In the genomic region with DNA sequence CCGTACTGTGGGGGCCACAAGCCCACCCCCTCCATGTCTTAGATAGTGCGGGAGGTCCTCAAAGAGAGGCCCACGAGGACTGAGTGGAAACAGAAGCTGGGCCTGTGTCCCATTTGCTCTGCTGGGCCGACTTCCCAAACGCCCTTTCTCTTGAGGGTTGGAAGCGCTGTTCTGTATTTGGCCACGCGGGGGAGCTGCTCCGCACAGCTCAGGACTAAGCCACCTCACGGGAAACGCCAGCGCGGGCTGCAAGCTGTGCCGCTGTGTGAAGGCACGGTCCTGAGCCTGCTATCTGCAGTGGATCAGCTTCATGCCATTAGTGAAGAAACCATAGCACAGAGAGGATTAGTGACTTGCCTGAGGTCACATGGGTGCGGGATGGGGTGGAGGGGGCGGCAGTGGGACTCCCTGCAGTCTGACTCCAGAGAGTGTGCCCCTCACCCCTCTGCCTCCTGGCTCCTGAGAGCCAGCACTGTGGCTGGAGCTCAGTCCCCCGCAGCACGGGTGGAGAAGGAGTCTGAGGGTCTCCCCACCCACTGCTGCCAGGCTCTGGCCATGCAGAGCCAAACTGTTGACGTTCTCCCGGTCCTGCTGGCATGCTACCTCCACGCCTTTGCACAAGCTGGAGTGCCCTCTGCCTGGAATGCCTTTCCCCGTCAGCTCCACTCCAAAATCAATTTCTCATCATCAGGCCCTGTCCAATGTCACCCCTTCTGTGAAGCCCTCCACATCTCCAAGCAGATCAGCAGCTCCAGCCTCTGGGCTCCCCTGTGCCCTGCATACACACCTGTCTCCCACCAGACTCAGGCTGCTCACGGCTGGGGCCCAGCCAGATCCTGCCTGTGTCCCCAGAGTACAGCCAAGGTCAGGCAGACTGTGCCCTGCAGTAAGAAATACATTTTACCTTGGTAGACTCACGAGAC, we compare ENCODE assay signal across 8 cellular contexts. TPM values are rescaled to one million over a fixed set of nuclear protein-coding genes. Genes with fewer than 3 reads are reported as not detected.
A peak's percentile ranks its signal among the peaks of the same experiment; 100 is the strongest.
DNase-seq lines count a peak whose midpoint lies in the region; ATAC-seq and TF ChIP-seq lines count a peak whose summit lies in the region.

No MANE protein-coding gene starts in this region.

- no peak overlapping the region for H3K4me3 ChIP-seq in NT2/D1 (ENCODE audit: insufficient read length, low read depth)
- no peak overlapping the region for H3K4me3 ChIP-seq in endodermal cell (ENCODE audit: low read length)
- no peak overlapping the region for H3K4me3 ChIP-seq in mesendoderm (ENCODE audit: low read length)

- H3K4me1 Mint-ChIP-seq in endodermal cell, result peaks cover 1% of the 10 kb centered on the region

- H3K56ac ChIP-seq in mesendoderm (ENCODE audit: low read length), result no peak overlapping the region

- H4K8ac ChIP-seq in mesendoderm (ENCODE audit: low read depth, low read length), result no peak overlapping the region

- H3K9me3 ChIP-seq in NT2/D1 (ENCODE audit: insufficient read depth, low read length) (no peaks in the 10 kb centered on the region), endodermal cell (ENCODE audit: control insufficient read depth, low read length) (no peaks in the 10 kb centered on the region)

- no peak overlapping the region for H3K23ac ChIP-seq in mesendoderm (ENCODE audit: low read length)

- no peak overlapping the region for H2AK5ac ChIP-seq in mesendoderm (ENCODE audit: low read length)

- H3K4me2 ChIP-seq in mesendoderm (ENCODE audit: low read length), result no peak overlapping the region

- H3K4me3 Mint-ChIP-seq in endodermal cell, result no peak overlapping the region

- ATAC-seq in HG03571 (IDR thresholded peaks at IDR 0.05; ENCODE audit: unreplicated experiment), result peak; percentile 47
- no peak for ATAC-seq in HG03457 (IDR thresholded peaks at IDR 0.05; ENCODE audit: unreplicated experiment)

- WGBS in endodermal cell (ENCODE audit: insufficient coverage in 1 of 2, insufficient read length in 1 of 2), 2 experiments, result 13 to 28% methylated on average over 17 to 25 of the region's 25 CpGs
- WGBS in mesendoderm (ENCODE audit: extremely low coverage, insufficient coverage, low lambda C conversion rate), result no CpG with 5 or more reads among the region's 25 CpGs

- H3K9ac ChIP-seq in NT2/D1 (ENCODE audit: insufficient read length, low read depth) (peak overlapping the region; percentile 21), endodermal cell (ENCODE audit: extremely low read depth, low read length, poor library complexity, severe bottlenecking) (no peak overlapping the region), mesendoderm (ENCODE audit: low read length) (no peak overlapping the region)

- H3K27me3 ChIP-seq in NT2/D1 (ENCODE audit: insufficient read depth, insufficient read length) (peaks cover 22% of the 10 kb centered on the region), endodermal cell (ENCODE audit: control insufficient read depth, insufficient read depth, low read length, poor library complexity, severe bottlenecking) (peaks cover 30% of the 10 kb centered on the region), mesendoderm (ENCODE audit: insufficient read depth, low read length, poor library complexity) (no peaks in the 10 kb centered on the region)

- H3K9me3 Mint-ChIP-seq in endodermal cell, result no peaks in the 10 kb centered on the region

- DNase-seq in GF-D8 (lab: John Stamatoyannopoulos, UW) (peak; percentile 4), NT2/D1 (ENCODE audit: low read depth, low spot score) (peak; percentile 75), endodermal cell (peak; percentile 96), mesendoderm (peak; percentile 87)
- peak; percentile 43 for DNase-seq in activated CD8-positive, alpha-beta memory T cell treated with anti-CD3 and anti-CD28 coated beads, Interleukin-2, amount 50 U/mL, for 24 hours (ENCODE audit: extremely low read depth)
- DNase-seq in stimulated activated CD8-positive, alpha-beta memory T cell treated with anti-CD3 and anti-CD28 coated beads, Interleukin-15, amount 100 ng/mL, for 4 hours (ENCODE audit: low read depth in 2 of 2), result peak; percentile 27 to 52

- H2BK5ac ChIP-seq in mesendoderm (ENCODE audit: low read length), result no peak overlapping the region

- H2BK120ac ChIP-seq in mesendoderm (ENCODE audit: low read depth, low read length), result no peak overlapping the region

- H3K27ac ChIP-seq in endodermal cell (ENCODE audit: low read depth, low read length) (no peak overlapping the region), mesendoderm (ENCODE audit: low read depth, low read length) (no peak overlapping the region)

- no peak overlapping the region for H3K4ac ChIP-seq in mesendoderm (ENCODE audit: low read depth, low read length)

- H3K36me3 Mint-ChIP-seq in endodermal cell (ENCODE audit: low read depth), result no peaks in the 10 kb centered on the region

- no peak overlapping the region for H3K18ac ChIP-seq in mesendoderm (ENCODE audit: low read length)

- H3K27me3 Mint-ChIP-seq in endodermal cell (ENCODE audit: insufficient read depth), result peaks cover 23% of the 10 kb centered on the region

- H3K36me3 ChIP-seq in NT2/D1 (ENCODE audit: insufficient read depth, insufficient read length, low read length), result no peaks in the 10 kb centered on the region
- H3K36me3 ChIP-seq in endodermal cell (ENCODE audit: control insufficient read depth, insufficient read depth, low read length), result no peaks in the 10 kb centered on the region
- H3K36me3 ChIP-seq in mesendoderm (ENCODE audit: control insufficient read depth, insufficient read depth, low read length), result no peaks in the 10 kb centered on the region

- peak; percentile 91 for TF ChIP-seq CTCF in endodermal cell (conservative IDR thresholded peaks at IDR 0.05)

- no peaks in the 10 kb centered on the region for H3K79me1 ChIP-seq in mesendoderm (ENCODE audit: low read length)

- H3K79me2 ChIP-seq in mesendoderm (ENCODE audit: control insufficient read depth, insufficient read depth, low read length), result no peaks in the 10 kb centered on the region

- H3K27ac Mint-ChIP-seq in endodermal cell, result no peak overlapping the region

- H3K4me1 ChIP-seq in NT2/D1 (ENCODE audit: insufficient read depth, insufficient read length) (peaks cover 5% of the 10 kb centered on the region), endodermal cell (ENCODE audit: control insufficient read depth, insufficient read depth, low read length) (no peaks in the 10 kb centered on the region), mesendoderm (ENCODE audit: control insufficient read depth, low read depth, low read length) (no peaks in the 10 kb centered on the region)

- no peak overlapping the region for H4K5ac ChIP-seq in mesendoderm (ENCODE audit: low read length)

- no peak overlapping the region for H2BK15ac ChIP-seq in mesendoderm (replicated peaks; ENCODE audit: low read depth)

RNA-seq across cellular contexts. Expression of gene LRRC32, which starts 51.5 kb away (rescaled TPM):
- total RNA-seq in endodermal cell, result 1 to 10 TPM; 1.3 to 1.6 TPM
- 2.0 TPM for polyA plus RNA-seq in endodermal cell (2013, experiment 1 of 2)
- 2.2 TPM for polyA plus RNA-seq in endodermal cell (2013, experiment 2 of 2)
- 0.76 TPM for polyA plus RNA-seq in mesendoderm (2013, experiment 1 of 2)
- polyA plus RNA-seq in mesendoderm (2013, experiment 2 of 2), result 0.84 TPM

Comparison
In these comparisons a context has a peak if more than half of its experiments do, and no peak if none do; other contexts are left out.
1. DNase-seq: peak in every context shown above with its lines; median percentile 96 in endodermal cell; 87 in mesendoderm; 75 in NT2/D1; 43 in activated CD8-positive, alpha-beta memory T cell treated with anti-CD3 and anti-CD28 coated beads, Interleukin-2, amount 50 U/mL, for 24 hours; 40 in stimulated activated CD8-positive, alpha-beta memory T cell treated with anti-CD3 and anti-CD28 coated beads, Interleukin-15, amount 100 ng/mL, for 4 hours; 4 in GF-D8.